In the genomic region with DNA sequence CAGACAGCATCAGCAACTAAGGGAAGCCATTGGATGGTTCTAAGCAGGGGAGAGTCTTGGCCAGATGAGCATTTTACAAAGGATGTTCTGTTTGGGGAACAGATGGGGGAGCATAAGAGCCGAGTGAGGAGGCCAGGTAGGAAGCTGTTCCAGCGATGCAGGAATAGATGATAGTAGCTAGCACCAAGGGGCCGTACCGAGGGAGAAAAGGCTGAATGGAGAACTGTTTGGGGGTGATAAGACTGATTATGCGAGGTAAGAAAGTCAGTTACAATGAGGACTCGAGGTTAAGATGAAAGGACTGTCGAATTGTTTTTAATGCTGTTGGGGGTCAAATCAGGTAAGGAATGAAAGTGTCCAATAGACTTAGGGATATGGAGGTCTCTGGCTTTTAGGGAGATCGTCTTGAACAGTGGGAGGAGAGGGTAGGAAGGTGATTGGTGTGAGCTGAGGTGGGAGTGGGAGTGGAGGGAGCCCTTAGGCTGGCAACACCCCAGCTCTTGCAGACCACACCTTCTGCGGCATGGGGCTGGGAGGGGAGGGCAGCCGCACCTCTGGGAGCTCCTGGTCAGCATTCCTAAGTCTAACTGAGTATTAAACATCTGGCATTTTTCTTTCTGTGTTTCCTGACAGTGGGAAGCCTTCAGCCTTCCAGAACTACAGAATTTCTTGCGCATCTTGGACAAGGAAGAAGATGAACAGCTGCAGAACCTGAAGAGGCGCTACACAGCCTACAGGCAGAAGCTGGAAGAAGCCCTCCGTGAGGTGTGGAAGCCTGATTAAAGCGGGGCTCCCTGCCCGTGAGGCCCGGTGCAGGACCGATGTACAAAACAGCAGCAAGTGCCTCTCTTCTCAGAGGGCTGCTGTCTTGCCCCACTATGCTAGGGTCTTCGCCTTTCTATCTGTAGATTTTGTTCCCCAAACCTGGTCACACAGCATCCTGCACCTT, we compare ENCODE assay signal across 1 cellular context.
TF ChIP-seq lines count a peak whose summit lies in the region.

No MANE protein-coding gene starts in this region.

TF ChIP-seq in H1, 55 proteins besides CTCF, POLR2A, EP300 and RAD21 (continued from another document):
- TF ChIP-seq, protein P1, sequence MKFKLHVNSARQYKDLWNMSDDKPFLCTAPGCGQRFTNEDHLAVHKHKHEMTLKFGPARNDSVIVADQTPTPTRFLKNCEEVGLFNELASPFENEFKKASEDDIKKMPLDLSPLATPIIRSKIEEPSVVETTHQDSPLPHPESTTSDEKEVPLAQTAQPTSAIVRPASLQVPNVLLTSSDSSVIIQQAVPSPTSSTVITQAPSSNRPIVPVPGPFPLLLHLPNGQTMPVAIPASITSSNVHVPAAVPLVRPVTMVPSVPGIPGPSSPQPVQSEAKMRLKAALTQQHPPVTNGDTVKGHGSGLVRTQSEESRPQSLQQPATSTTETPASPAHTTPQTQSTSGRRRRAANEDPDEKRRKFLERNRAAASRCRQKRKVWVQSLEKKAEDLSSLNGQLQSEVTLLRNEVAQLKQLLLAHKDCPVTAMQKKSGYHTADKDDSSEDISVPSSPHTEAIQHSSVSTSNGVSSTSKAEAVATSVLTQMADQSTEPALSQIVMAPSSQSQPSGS (IDR thresholded peaks at IDR 0.05; ENCODE audit: low read length), result no peak
- no peak for TF ChIP-seq CBX8 (IDR thresholded peaks at IDR 0.05; ENCODE audit: borderline replicate concordance, low read depth, low read length)
- TF ChIP-seq SP2 (IDR thresholded peaks at IDR 0.05; ENCODE audit: low read length), result no peak
